In genomic region chr14:95507701-95508103, GRCh38 we compare ENCODE assay signal across 9 cellular contexts. TPM values are rescaled to one million over a fixed set of nuclear protein-coding genes. Genes with fewer than 3 reads are reported as not detected.
DNase-seq lines count a peak whose midpoint lies in the region; ATAC-seq and TF ChIP-seq lines count a peak whose summit lies in the region.
"Had no signal": no experiment of that assay in that cellular context is flagged by ENCODE, and none has a peak within 500 bp of the region (broad histone marks: within the 10 kb centered on the region; RNA-seq: fewer than 3 reads in every experiment).

No MANE protein-coding gene starts in this region.

- H3K9me3 Mint-ChIP-seq in activated CD8-positive, alpha-beta memory T cell treated with anti-CD3 and anti-CD28 coated beads, Interleukin-2, amount 10 ng/mL, durations not matched to agents 7 days and 5 days (ENCODE audit: low read depth), result no peaks in the 10 kb centered on the region
- no peaks in the 10 kb centered on the region for H3K9me3 Mint-ChIP-seq in stimulated activated naive CD8-positive, alpha-beta T cell treated with anti-CD3 and anti-CD28 coated beads, Interleukin-15, Interleukin-2, amounts not matched to agents 100 ng/mL and 50 ng/mL, for 24 hours
- H3K9me3 Mint-ChIP-seq: nephron had no signal

- no peaks in the 10 kb centered on the region for H3K36me3 ChIP-seq in SK-N-SH (replicated peaks in 1 of 2; ENCODE audit: control insufficient read depth in 1 of 2, insufficient read depth in 2 of 2, low read length in 1 of 2)

- H3K27ac ChIP-seq in SK-N-SH (ENCODE audit: low read depth in 2 of 2, low read length in 1 of 2) (peak overlapping the region; percentile 83 to 93), foreskin keratinocyte (no peak overlapping the region)

- H3K4me3 Mint-ChIP-seq in activated CD8-positive, alpha-beta memory T cell treated with anti-CD3 and anti-CD28 coated beads, Interleukin-2, amount 10 ng/mL, durations not matched to agents 7 days and 5 days, result no peak overlapping the region
- no peak overlapping the region for H3K4me3 Mint-ChIP-seq in stimulated activated naive CD8-positive, alpha-beta T cell treated with anti-CD3 and anti-CD28 coated beads, Interleukin-15, Interleukin-2, amounts not matched to agents 100 ng/mL and 50 ng/mL, for 24 hours
- H3K4me3 Mint-ChIP-seq: nephron had no signal

- no peaks in the 10 kb centered on the region for H3K9me2 ChIP-seq in SK-N-SH

- no peak overlapping the region for H2AFZ ChIP-seq in SK-N-SH (ENCODE audit: low read depth)

- H4K20me1 ChIP-seq in SK-N-SH (ENCODE audit: insufficient read depth), result no peaks in the 10 kb centered on the region

- no peak for TF ChIP-seq RAD21 in SK-N-SH (IDR thresholded peaks at IDR 0.05; ENCODE audit: low read length)

- TF ChIP-seq CTCF in SK-N-SH (IDR thresholded peaks at IDR 0.05) (no peak), foreskin keratinocyte (conservative IDR thresholded peaks at IDR 0.05) (no peak)

- H3K4me1 ChIP-seq in SK-N-SH (ENCODE audit: control insufficient read depth in 1 of 2, insufficient read depth in 2 of 2, low read depth in 1 of 2, low read length in 1 of 2) (peaks cover 19 to 40% of the 10 kb centered on the region in 2 experiments), foreskin keratinocyte (peaks cover 12% of the 10 kb centered on the region)

- no peak; a peak in 1 of 4 replicates for TF ChIP-seq EP300 in SK-N-SH (IDR thresholded peaks at IDR 0.05; ENCODE audit: borderline replicate concordance in 1 of 2, low read depth in 1 of 2, low read length in 1 of 2)

- no peaks in the 10 kb centered on the region for H3K9me3 ChIP-seq in SK-N-SH

- peaks cover 76% of the 10 kb centered on the region for H3K4me1 Mint-ChIP-seq in activated CD8-positive, alpha-beta memory T cell treated with anti-CD3 and anti-CD28 coated beads, Interleukin-2, amount 10 ng/mL, durations not matched to agents 7 days and 5 days
- peaks cover 89% of the 10 kb centered on the region for H3K4me1 Mint-ChIP-seq in stimulated activated naive CD8-positive, alpha-beta T cell treated with anti-CD3 and anti-CD28 coated beads, Interleukin-15, Interleukin-2, amounts not matched to agents 100 ng/mL and 50 ng/mL, for 24 hours (ENCODE audit: low read depth)

- peaks cover 4% of the 10 kb centered on the region; the same call in 1 of the 2 replicates for H3K79me2 ChIP-seq in SK-N-SH (ENCODE audit: insufficient read depth)

- H3K36me3 Mint-ChIP-seq in activated CD8-positive, alpha-beta memory T cell treated with anti-CD3 and anti-CD28 coated beads, Interleukin-2, amount 10 ng/mL, durations not matched to agents 7 days and 5 days, result peaks cover 42% of the 10 kb centered on the region
- H3K36me3 Mint-ChIP-seq in stimulated activated naive CD8-positive, alpha-beta T cell treated with anti-CD3 and anti-CD28 coated beads, Interleukin-15, Interleukin-2, amounts not matched to agents 100 ng/mL and 50 ng/mL, for 24 hours (ENCODE audit: low read depth), result peaks cover 33% of the 10 kb centered on the region

- H3F3A ChIP-seq in SK-N-SH (replicated peaks; ENCODE audit: insufficient read depth), result peaks cover 8% of the 10 kb centered on the region

- H3K27me3 ChIP-seq in SK-N-SH (ENCODE audit: insufficient read depth), result no peaks in the 10 kb centered on the region
- H3K27me3 ChIP-seq in foreskin keratinocyte, result no peaks in the 10 kb centered on the region

- 44% methylated on average over 3 of the region's 3 CpGs for WGBS in SK-N-SH (ENCODE audit: low lambda C conversion rate)

- POLR2A ChIA-PET in SK-N-SH (lab: Yijun Ruan, JAX), result interaction anchor here (1.1 kb wide), 1 partner anchor 20 kb away, joined by 3 read pairs; no protein-coding TSS in a partner anchor

- no peak overlapping the region for H3K4me3 ChIP-seq in SK-N-SH (ENCODE audit: low read depth in 2 of 2, low read length in 1 of 2)

- peak overlapping the region; percentile 62 for H3K4me2 ChIP-seq in SK-N-SH

- peak; percentile 80 for DNase-seq in activated CD8-positive, alpha-beta memory T cell treated with anti-CD3 and anti-CD28 coated beads, Interleukin-2, amount 10 ng/mL, durations not matched to agents 7 days and 5 days
- DNase-seq in activated CD8-positive, alpha-beta memory T cell treated with anti-CD3 and anti-CD28 coated beads, Interleukin-2, amount 50 U/mL, for 4 hours, result no peak
- DNase-seq in SK-N-SH (peak; percentile 55), foreskin keratinocyte (peak in 1 of 2 donors; percentile 66)

- H3K27ac Mint-ChIP-seq in activated CD8-positive, alpha-beta memory T cell treated with anti-CD3 and anti-CD28 coated beads, Interleukin-2, amount 10 ng/mL, durations not matched to agents 7 days and 5 days, result peak overlapping the region; percentile 77
- H3K27ac Mint-ChIP-seq in stimulated activated naive CD8-positive, alpha-beta T cell treated with anti-CD3 and anti-CD28 coated beads, Interleukin-15, Interleukin-2, amounts not matched to agents 100 ng/mL and 50 ng/mL, for 24 hours, result peak overlapping the region; percentile 21
- H3K27ac Mint-ChIP-seq: nephron had no signal

- ATAC-seq in activated CD8-positive, alpha-beta memory T cell treated with anti-CD3 and anti-CD28 coated beads, Interleukin-2, amount 10 ng/mL, durations not matched to agents 7 days and 5 days, result peak; percentile 38
- peak; percentile 89 for ATAC-seq in foreskin keratinocyte
- no peak for ATAC-seq in GM18858 (IDR thresholded peaks at IDR 0.05; ENCODE audit: unreplicated experiment)
- no peak for ATAC-seq in HG03469 (IDR thresholded peaks at IDR 0.05; ENCODE audit: unreplicated experiment)
- no peak for ATAC-seq in HG02840 (IDR thresholded peaks at IDR 0.05; ENCODE audit: low FRiP score, unreplicated experiment)

- no peaks in the 10 kb centered on the region for H3K27me3 Mint-ChIP-seq in activated CD8-positive, alpha-beta memory T cell treated with anti-CD3 and anti-CD28 coated beads, Interleukin-2, amount 10 ng/mL, durations not matched to agents 7 days and 5 days
- no peaks in the 10 kb centered on the region for H3K27me3 Mint-ChIP-seq in stimulated activated naive CD8-positive, alpha-beta T cell treated with anti-CD3 and anti-CD28 coated beads, Interleukin-15, Interleukin-2, amounts not matched to agents 100 ng/mL and 50 ng/mL, for 24 hours

- peak overlapping the region; percentile 34; the same call in 1 of the 2 replicates for H3K9ac ChIP-seq in SK-N-SH

- CTCF ChIA-PET in activated CD8-positive, alpha-beta memory T cell treated with anti-CD3 and anti-CD28 coated beads, Interleukin-2, amount 10 ng/mL, durations not matched to agents 7 days and 5 days (lab: Charles Lee), result interaction anchor here (0.8 to 2.4 kb wide), 5 partner anchors 9 to 19 kb away, joined by 3 to 6 read pairs (median 4); no protein-coding TSS in a partner anchor
- CTCF ChIA-PET in SK-N-SH (lab: Yijun Ruan, JAX), result interaction anchor here (1.0 to 3.0 kb wide), 4 partner anchors 12 to 66 kb away, joined by 3 to 18 read pairs (median 5); no protein-coding TSS in a partner anchor

TF ChIP-seq in SK-N-SH, 30 proteins besides CTCF, POLR2A, EP300 and RAD21:
- TF ChIP-seq SMC3 (IDR thresholded peaks at IDR 0.05; ENCODE audit: low read depth, low read length) (no peak), TAF1 (IDR thresholded peaks at IDR 0.05; ENCODE audit: borderline replicate concordance, low read depth, low read length) (no peak), USF1 (IDR thresholded peaks at IDR 0.05; ENCODE audit: borderline replicate concordance, low read depth) (peak; percentile 60; the same call in 1 of the 2 replicates), GATA2 (CRISPR knock-in tag; IDR thresholded peaks at IDR 0.05) (no peak), MAX (IDR thresholded peaks at IDR 0.05; ENCODE audit: low read depth) (peak; percentile 59; the same call in 1 of the 2 replicates), GABPA (IDR thresholded peaks at IDR 0.05; ENCODE audit: low read depth) (no peak), TCF12 (IDR thresholded peaks at IDR 0.05) (peak; percentile 87), RFX5 (IDR thresholded peaks at IDR 0.05; ENCODE audit: low read length) (no peak), NFIC (IDR thresholded peaks at IDR 0.05; ENCODE audit: borderline replicate concordance) (peak; percentile 79), JUND (IDR thresholded peaks at IDR 0.05) (peak; percentile 55; the same call in 1 of the 2 replicates), FOSL2 (IDR thresholded peaks at IDR 0.05; ENCODE audit: borderline replicate concordance, low read depth) (peak; percentile 83), POLR2AphosphoS5 (IDR thresholded peaks at IDR 0.05; ENCODE audit: low read depth, low read length) (no peak), EZH2phosphoT487 (IDR thresholded peaks at IDR 0.05; ENCODE audit: borderline replicate concordance, low read depth) (no peak)

RNA-seq across cellular contexts. Expression of gene SYNE3, which starts 8.7 kb away (rescaled TPM):
- 10 to 100 TPM; 65.8 to 81.6 TPM for total RNA-seq in activated CD8-positive, alpha-beta memory T cell treated with anti-CD3 and anti-CD28 coated beads, Interleukin-2, amount 10 ng/mL, durations not matched to agents 7 days and 5 days
- polyA plus RNA-seq in SK-N-SH (2012; rRNA removed) (1.8 and 2.0 TPM in 2 replicates), foreskin keratinocyte (1.2 and 1.3 TPM in 2 replicates)
- 0.80 and 1.3 TPM in 2 replicates for polyA plus RNA-seq in SK-N-SH (2012; cell fraction: cytosol; rRNA removed)
- 3.0 and 3.6 TPM in 2 replicates for polyA plus RNA-seq in SK-N-SH (2012; cell fraction: nucleus; rRNA removed)
- total RNA-seq in foreskin keratinocyte, result 5.7 and 7.7 TPM in 2 replicates

RNA-seq across cellular contexts. Expression of gene GLRX5, which starts 27.1 kb away (rescaled TPM):
- total RNA-seq in activated CD8-positive, alpha-beta memory T cell treated with anti-CD3 and anti-CD28 coated beads, Interleukin-2, amount 10 ng/mL, durations not matched to agents 7 days and 5 days, result 10 to 100 TPM; 36.4 to 48.5 TPM
- polyA plus RNA-seq in SK-N-SH (2012; rRNA removed) (29.1 and 31.4 TPM in 2 replicates), foreskin keratinocyte (70.0 and 70.4 TPM in 2 replicates)
- polyA plus RNA-seq in SK-N-SH (2012; cell fraction: cytosol; rRNA removed), result 45.1 and 60.1 TPM in 2 replicates
- 6.3 and 10.9 TPM in 2 replicates for polyA plus RNA-seq in SK-N-SH (2012; cell fraction: nucleus; rRNA removed)
- total RNA-seq in foreskin keratinocyte, result 47.8 and 48.6 TPM in 2 replicates

Comparison
In these comparisons a context has a peak if more than half of its experiments do, and no peak if none do; other contexts are left out.
1. ATAC-seq: peak in activated CD8-positive, alpha-beta memory T cell treated with anti-CD3 and anti-CD28 coated beads, Interleukin-2, amount 10 ng/mL, durations not matched to agents 7 days and 5 days (single experiment) and foreskin keratinocyte (single experiment); none in GM18858 (single experiment), HG03469 (single experiment) and HG02840 (single experiment).